8 cellular contexts compared by ENCODE assay signal in the genomic region with DNA sequence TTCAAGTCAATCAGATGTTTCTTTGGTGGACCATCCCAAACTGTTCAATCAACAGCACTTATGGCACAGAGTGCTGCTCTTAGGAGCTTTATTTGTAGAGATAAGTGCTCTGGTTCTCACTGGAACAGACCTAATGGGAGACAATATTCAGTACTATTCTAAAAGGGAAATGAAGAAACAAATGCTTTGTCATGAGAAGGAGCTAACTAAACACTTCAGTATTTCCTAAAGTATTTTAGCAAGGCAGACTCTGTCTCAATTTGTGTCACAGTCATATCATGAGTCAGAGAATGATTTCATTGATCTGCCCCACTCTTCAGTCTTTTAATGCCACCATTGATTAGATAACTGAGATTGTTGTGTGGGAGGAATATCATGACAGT.
A peak's percentile ranks its signal among the peaks of the same experiment; 100 is the strongest.
DNase-seq lines count a peak whose midpoint lies in the region; ATAC-seq and TF ChIP-seq lines count a peak whose summit lies in the region.

No MANE protein-coding gene starts in this region.

- no peaks in the 10 kb centered on the region for H3K79me1 ChIP-seq in mesenchymal stem cell (replicated peaks; ENCODE audit: low read length, poor library complexity, severe bottlenecking)

- H3K4me1 ChIP-seq in OCI-LY3 (ENCODE audit: low read length): peaks cover 10% of the 10 kb centered on the region
- H3K4me1 ChIP-seq in mesenchymal stem cell (ENCODE audit: control insufficient read depth, insufficient read depth, low read depth, low read length): no peaks in the 10 kb centered on the region
- H3K4me1 ChIP-seq in suprapubic skin: no peaks in the 10 kb centered on the region

- TF ChIP-seq CTCF in OCI-LY3 (IDR thresholded peaks at IDR 0.05; ENCODE audit: low read depth, low read length): no peak
- TF ChIP-seq CTCF in suprapubic skin (IDR thresholded peaks at IDR 0.05): no peak
- TF ChIP-seq CTCF in RWPE1 (conservative IDR thresholded peaks at IDR 0.05; ENCODE audit: low read depth): no peak

- no peak overlapping the region for H2AFZ ChIP-seq in OCI-LY3 (ENCODE audit: low read depth, low read length)
- no peak overlapping the region for H2AFZ ChIP-seq in mesenchymal stem cell (ENCODE audit: low read depth, low read length)

- TF ChIP-seq POLR2A in suprapubic skin (IDR thresholded peaks at IDR 0.05): no peak

- ATAC-seq in GM18520 (IDR thresholded peaks at IDR 0.05; ENCODE audit: unreplicated experiment): peak; percentile 20
- peak; percentile 41 for ATAC-seq in HG02642 (IDR thresholded peaks at IDR 0.05; ENCODE audit: poor library complexity, unreplicated experiment)

- H3K79me2 ChIP-seq in OCI-LY3 (ENCODE audit: low read length): no peaks in the 10 kb centered on the region

- no peak overlapping the region for H3K14ac ChIP-seq in mesenchymal stem cell (ENCODE audit: low read length in 2 of 2)

- no peak overlapping the region for H4K91ac ChIP-seq in mesenchymal stem cell (ENCODE audit: low read length)

- no peak overlapping the region for H4K8ac ChIP-seq in mesenchymal stem cell (ENCODE audit: low read length)

- no peak overlapping the region for H2BK120ac ChIP-seq in mesenchymal stem cell (ENCODE audit: low read depth, low read length)

- H3K9ac ChIP-seq in OCI-LY3 (ENCODE audit: low read length) (no peak overlapping the region), mesenchymal stem cell (ENCODE audit: low read length) (peak overlapping the region; percentile 76)

- H3K36me3 ChIP-seq in OCI-LY3 (replicated peaks; ENCODE audit: low read depth, low read length): no peaks in the 10 kb centered on the region
- H3K36me3 ChIP-seq in mesenchymal stem cell (ENCODE audit: control insufficient read depth in 1 of 2, insufficient read depth in 2 of 2, low read depth in 1 of 2, low read length in 2 of 2): peaks cover 0 to 9% of the 10 kb centered on the region in 2 experiments
- no peaks in the 10 kb centered on the region for H3K36me3 ChIP-seq in suprapubic skin

- POLR2A ChIA-PET in RWPE1 (lab: Yijun Ruan, JAX; ENCODE audit: low non-redundant PET): no interaction called here

- no peak overlapping the region for H3K4ac ChIP-seq in mesenchymal stem cell (ENCODE audit: low read depth in 1 of 2, low read length in 2 of 2)

- H4K20me1 ChIP-seq in OCI-LY3 (ENCODE audit: insufficient read depth, low read length): no peaks in the 10 kb centered on the region

- H2BK15ac ChIP-seq in mesenchymal stem cell (ENCODE audit: low read depth, poor library complexity, severe bottlenecking): no peak overlapping the region

- H3K18ac ChIP-seq in mesenchymal stem cell (ENCODE audit: low read depth in 1 of 2, low read length in 2 of 2): no peak overlapping the region

- TF ChIP-seq EP300 in suprapubic skin (IDR thresholded peaks at IDR 0.05): no peak

- CTCF ChIA-PET in RWPE1 (lab: Yijun Ruan, JAX): no interaction called here

- H3K4me3 ChIP-seq in OCI-LY3 (ENCODE audit: low read length) (no peak overlapping the region), mesenchymal stem cell (ENCODE audit: insufficient read depth in 1 of 2, low read depth in 1 of 2, low read length in 2 of 2) (peak overlapping the region in 1 of 2 experiments; percentile 22), suprapubic skin (no peak overlapping the region)

- no peaks in the 10 kb centered on the region for H3K9me3 ChIP-seq in OCI-LY3 (ENCODE audit: insufficient read depth, low read length)
- no peaks in the 10 kb centered on the region for H3K9me3 ChIP-seq in mesenchymal stem cell (ENCODE audit: control insufficient read depth, low read length)
- H3K9me3 ChIP-seq in suprapubic skin: no peaks in the 10 kb centered on the region

- H3K23ac ChIP-seq in mesenchymal stem cell (ENCODE audit: low read length in 2 of 2): no peak overlapping the region

- H2BK5ac ChIP-seq in mesenchymal stem cell (ENCODE audit: low read depth, low read length, poor library complexity, severe bottlenecking): no peak overlapping the region

- no peaks in the 10 kb centered on the region for H3K27me3 ChIP-seq in OCI-LY3 (ENCODE audit: low read depth, low read length)
- H3K27me3 ChIP-seq in mesenchymal stem cell (ENCODE audit: control insufficient read depth in 1 of 2, insufficient read depth in 1 of 2, low read length in 2 of 2): no peaks in the 10 kb centered on the region
- no peaks in the 10 kb centered on the region for H3K27me3 ChIP-seq in suprapubic skin

- no peak overlapping the region for H3K27ac ChIP-seq in OCI-LY3 (ENCODE audit: low read length)
- peak overlapping the region; percentile 31 for H3K27ac ChIP-seq in mesenchymal stem cell (ENCODE audit: low read length, poor library complexity, severe bottlenecking)
- no peak overlapping the region for H3K27ac ChIP-seq in suprapubic skin
- H3K27ac ChIP-seq in RWPE1: no peak overlapping the region

- H2BK12ac ChIP-seq in mesenchymal stem cell (ENCODE audit: low read length in 2 of 2): no peak overlapping the region

- peak overlapping the region; percentile 24 for H3K4me2 ChIP-seq in OCI-LY3 (ENCODE audit: low read length)
- H3K4me2 ChIP-seq in mesenchymal stem cell (ENCODE audit: low read length, poor library complexity, severe bottlenecking): no peak overlapping the region

- H2AK5ac ChIP-seq in mesenchymal stem cell (ENCODE audit: low read length, severe bottlenecking): no peak overlapping the region

- DNase-seq in mesenchymal stem cell (peak; percentile 90), suprapubic skin (ENCODE audit: low spot score in 2 of 2) (no peak), RWPE1 (ENCODE audit: low spot score) (no peak), NCI-H524 treated with DMSO at 0.1 percent for 48 hours (lab: John Stamatoyannopoulos, UW) (no peak)
- no peak for DNase-seq in stimulated activated naive CD4-positive, alpha-beta T cell treated with Interleukin-2 at 50 U/mL for 16 hours (lab: John Stamatoyannopoulos, UW)
